In the genomic region with DNA sequence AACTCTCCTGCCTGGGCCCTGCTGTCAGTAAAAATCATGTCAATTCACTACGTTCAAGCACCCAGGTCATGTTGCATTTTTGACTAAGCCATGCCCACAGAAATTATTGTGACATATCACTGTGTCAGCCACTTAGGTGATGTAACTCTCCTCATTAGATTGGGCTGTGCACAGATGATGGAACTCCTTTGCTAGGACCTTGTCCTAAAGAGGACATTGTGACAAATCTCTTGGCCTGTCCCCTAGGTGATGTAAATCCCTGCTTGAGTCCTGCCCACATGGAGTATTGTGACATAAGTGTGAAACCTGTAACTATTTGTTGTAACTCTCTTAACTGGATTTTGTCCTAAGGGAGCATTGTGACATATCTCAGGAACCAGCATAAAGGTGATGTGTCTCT, we compare ENCODE assay signal across 36 cellular contexts.
"Had no signal": no experiment of that assay in that cellular context is flagged by ENCODE, and none has a peak within 500 bp of the region (broad histone marks: within the 10 kb centered on the region; RNA-seq: fewer than 3 reads in every experiment).

No MANE protein-coding gene starts in this region.

- DNase-seq: Karpas-422, Kasumi-1, KBM-7, KG1, MG63, MM.1S, MV-4-11, NCI-H1048, NCI-H1092, NCI-H1092 treated with DMSO at 0.1 percent for 48 hours, NCI-H1105, NCI-H1105 treated with DMSO at 0.1 percent for 48 hours, NCI-H1417, NCI-H1417 treated with DMSO at 0.1 percent for 48 hours, NCI-H1436, NCI-H1436 treated with DMSO at 0.1 percent for 48 hours, NCI-H146, NCI-H1694, NCI-H1694 treated with DMSO at 0.1 percent for 48 hours, NCI-H187, NCI-H187 treated with DMSO at 0.1 percent for 48 hours, NCI-H1930, NCI-H2029, NCI-H2029 treated with DMSO at 0.1 percent for 48 hours, NCI-H2081, NCI-H2081 treated with DMSO at 0.1 percent for 48 hours, NCI-H2107, NCI-H2171, NCI-H2171 treated with DMSO at 0.1 percent for 48 hours, NCI-H2227 treated with DMSO at 0.1 percent for 48 hours, NCI-H226, NCI-H345, NCI-H446, NCI-H446 treated with DMSO at 0.1 percent for 48 hours, NCI-H510A had no signal

- H3K27ac ChIP-seq: KMS-11 had no signal
